In genomic region chr9:35355954-35356353, GRCh38 we compare ENCODE assay signal across 22 cellular contexts.
"Had no signal": no experiment of that assay in that cellular context is flagged by ENCODE, and none has a peak within 500 bp of the region (broad histone marks: within the 10 kb centered on the region; RNA-seq: fewer than 3 reads in every experiment).

No MANE protein-coding gene starts in this region.

- ATAC-seq: left colon; left lung; lower lobe of right lung; naive thymus-derived CD8-positive, alpha-beta T cell; right lobe of liver; stimulated activated naive B cell treated with anti-CD40 and anti-IgM and Interleukin-4, amounts not matched to agents 10 μg/mL and 1 μg/mL and 100 μg/mL, for 72 hours; stimulated activated naive CD8-positive, alpha-beta T cell treated with anti-CD3 and anti-CD28 coated beads, Interleukin-15, Interleukin-2, amounts not matched to agents 100 U/mL and 50 U/mL, for 24 hours had no signal

- H3K4me1 ChIP-seq: transverse colon had no signal

- H3K27ac Mint-ChIP-seq: naive thymus-derived CD8-positive, alpha-beta T cell; progenitor cell of endocrine pancreas; stimulated activated naive B cell treated with anti-CD40 and anti-IgM and Interleukin-4, amounts not matched to agents 10 μg/mL and 1 μg/mL and 100 μg/mL, for 72 hours had no signal

- H3K36me3 Mint-ChIP-seq: naive thymus-derived CD8-positive, alpha-beta T cell; stimulated activated naive B cell treated with anti-CD40 and anti-IgM and Interleukin-4, amounts not matched to agents 10 μg/mL and 1 μg/mL and 100 μg/mL, for 72 hours had no signal

- H3K9me3 ChIP-seq: left lung, lower lobe of right lung, ovary, right atrium auricular region, right lobe of liver, stomach, testis, thyroid gland, transverse colon, upper lobe of left lung had no signal

- H3K36me3 ChIP-seq: ovary, right atrium auricular region, right lobe of liver, thyroid gland, transverse colon had no signal

- H3K4me3 Mint-ChIP-seq: naive thymus-derived CD8-positive, alpha-beta T cell; stimulated activated naive B cell treated with anti-CD40 and anti-IgM and Interleukin-4, amounts not matched to agents 10 μg/mL and 1 μg/mL and 100 μg/mL, for 72 hours had no signal

- DNase-seq: hippocampal formation; kidney; left colon; left lung; lower lobe of right lung; mammary epithelial cell; mesenchymal stem cell; naive thymus-derived CD8-positive, alpha-beta T cell; ovary; right lobe of liver; stimulated activated CD4-positive, alpha-beta T cell treated with anti-CD3 and anti-CD28 coated beads, Interleukin-2, amount 100 ng/mL, for 24 hours; stimulated activated CD4-positive, alpha-beta T cell treated with anti-CD3 and anti-CD28 coated beads, Interleukin-4, amount 100 ng/mL, for 1 hour; stimulated activated naive B cell treated with anti-CD40 and anti-IgM and Interleukin-4, amounts not matched to agents 10 μg/mL and 1 μg/mL and 100 μg/mL, for 72 hours; stimulated activated naive CD8-positive, alpha-beta T cell treated with anti-CD3 and anti-CD28 coated beads, Interleukin-15, Interleukin-2, amounts not matched to agents 100 U/mL and 50 U/mL, for 24 hours; stomach; testis; thyroid gland; transverse colon; upper lobe of left lung had no signal

- H3K27me3 ChIP-seq: left lung, ovary, right atrium auricular region, right lobe of liver, stomach, testis, thyroid gland, transverse colon, upper lobe of left lung had no signal

- H3K27ac ChIP-seq: left lung, lower lobe of right lung, ovary, right atrium auricular region, right lobe of liver, stomach, testis, thyroid gland, transverse colon, upper lobe of left lung had no signal

- H3K27me3 Mint-ChIP-seq: progenitor cell of endocrine pancreas had no signal

- H3K9me3 Mint-ChIP-seq: naive thymus-derived CD8-positive, alpha-beta T cell; stimulated activated naive B cell treated with anti-CD40 and anti-IgM and Interleukin-4, amounts not matched to agents 10 μg/mL and 1 μg/mL and 100 μg/mL, for 72 hours had no signal

- H3K4me3 ChIP-seq: left lung, lower lobe of right lung, ovary, right atrium auricular region, right lobe of liver, smooth muscle cell, stomach, testis, thyroid gland, transverse colon, upper lobe of left lung had no signal
